In the genomic region with DNA sequence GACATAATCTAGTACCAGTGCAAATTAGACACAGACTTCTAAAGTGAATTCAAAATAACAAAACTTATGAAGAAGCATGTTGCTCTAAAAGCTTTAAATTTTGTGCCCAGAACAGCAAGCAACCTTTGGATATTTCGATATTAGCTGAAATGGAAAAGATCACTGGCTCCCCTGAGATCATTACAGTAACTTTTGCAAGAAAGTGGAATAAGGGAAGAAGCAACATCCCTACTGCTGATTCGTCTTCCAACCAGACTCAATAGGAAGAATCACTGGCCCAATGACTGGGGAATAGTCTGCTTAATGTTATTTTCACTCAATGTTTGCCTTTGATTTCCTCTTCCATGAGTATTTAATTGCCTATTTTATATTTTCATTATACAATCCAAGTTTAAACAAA, we compare ENCODE assay signal across 10 cellular contexts. TPM values are rescaled to one million over a fixed set of nuclear protein-coding genes. Genes with fewer than 3 reads are reported as not detected.
A peak's percentile ranks its signal among the peaks of the same experiment; 100 is the strongest.
DNase-seq lines count a peak whose midpoint lies in the region; ATAC-seq and TF ChIP-seq lines count a peak whose summit lies in the region.
"Had no signal": no experiment of that assay in that cellular context is flagged by ENCODE, and none has a peak within 500 bp of the region (broad histone marks: within the 10 kb centered on the region; RNA-seq: fewer than 3 reads in every experiment).

No MANE protein-coding gene starts in this region.

- no peaks in the 10 kb centered on the region for H3K79me2 ChIP-seq in mesendoderm (ENCODE audit: control insufficient read depth, insufficient read depth, low read length)

- TF ChIP-seq CTCF in astrocyte of the spinal cord (IDR thresholded peaks at IDR 0.05; ENCODE audit: low read depth, low read length) (no peak), type B pancreatic cell (conservative IDR thresholded peaks at IDR 0.05) (no peak)

- H4K8ac ChIP-seq in mesendoderm (ENCODE audit: low read depth, low read length), result no peak overlapping the region

- H2AK5ac ChIP-seq in mesendoderm (ENCODE audit: low read length), result no peak overlapping the region

- no peaks in the 10 kb centered on the region for H3K36me3 ChIP-seq in mesendoderm (ENCODE audit: control insufficient read depth, insufficient read depth, low read length)

- peak overlapping the region; percentile 5 for H3K4me3 ChIP-seq in astrocyte of the spinal cord (ENCODE audit: low read depth, low read length)
- H3K4me3 ChIP-seq in mesendoderm (ENCODE audit: low read length), result no peak overlapping the region

- no peaks in the 10 kb centered on the region for H3K79me1 ChIP-seq in mesendoderm (ENCODE audit: low read length)

- no peak overlapping the region for H2BK120ac ChIP-seq in mesendoderm (ENCODE audit: low read depth, low read length)

- no peak overlapping the region for H4K5ac ChIP-seq in mesendoderm (ENCODE audit: low read length)

- in situ Hi-C loops in astrocyte of the spinal cord (cut with HindIII; ENCODE audit: low sequenced_read_pairs), result loop anchor here (10.0 kb wide), 1 partner anchor 268 kb away; no protein-coding TSS in a partner anchor

- peaks cover 5% of the 10 kb centered on the region for H3K36me3 Mint-ChIP-seq in type B pancreatic cell

- peaks cover 40% of the 10 kb centered on the region for H3K4me1 Mint-ChIP-seq in type B pancreatic cell (ENCODE audit: unreplicated experiment)

- H3K4me2 ChIP-seq in mesendoderm (ENCODE audit: low read length), result no peak overlapping the region

- no peak overlapping the region for H2BK15ac ChIP-seq in mesendoderm (replicated peaks; ENCODE audit: low read depth)

- H3K27ac ChIP-seq in mesendoderm (ENCODE audit: low read depth, low read length), result no peak overlapping the region

- no CpG with 5 or more reads among the region's 2 CpGs for WGBS in mesendoderm (ENCODE audit: extremely low coverage, insufficient coverage, low lambda C conversion rate)

- ATAC-seq in GM21423 (IDR thresholded peaks at IDR 0.05; ENCODE audit: unreplicated experiment), result no peak

- no peaks in the 10 kb centered on the region for H3K9me3 Mint-ChIP-seq in type B pancreatic cell

- no peak overlapping the region for H3K4ac ChIP-seq in mesendoderm (ENCODE audit: low read depth, low read length)

- DNase-seq in LHCN-M2 (ENCODE audit: low read depth) (peak; percentile 44), astrocyte of the spinal cord (ENCODE audit: low read depth, low spot score) (peak; percentile 68), mesendoderm (peak; percentile 4), type B pancreatic cell (ENCODE audit: extremely low spot score, unreplicated experiment) (no peak), NK-92 (lab: John Stamatoyannopoulos, UW; ENCODE audit: unreplicated experiment) (no peak), NCI-H446 (lab: John Stamatoyannopoulos, UW) (no peak)
- DNase-seq: glutamatergic neuron, NCI-H2171, RPMI8226 had no signal

- no peak overlapping the region for H3K18ac ChIP-seq in mesendoderm (ENCODE audit: low read length)

- no peak overlapping the region for H3K23ac ChIP-seq in mesendoderm (ENCODE audit: low read length)

- H3K27ac Mint-ChIP-seq in type B pancreatic cell, result peak overlapping the region; percentile 96

- no peak overlapping the region for H2BK5ac ChIP-seq in mesendoderm (ENCODE audit: low read length)

- peaks cover 15% of the 10 kb centered on the region for H3K27me3 ChIP-seq in mesendoderm (ENCODE audit: insufficient read depth, low read length, poor library complexity)

- peaks cover 3% of the 10 kb centered on the region for H3K27me3 Mint-ChIP-seq in type B pancreatic cell

- no peaks in the 10 kb centered on the region for H3K4me1 ChIP-seq in mesendoderm (ENCODE audit: control insufficient read depth, low read depth, low read length)

- no peak overlapping the region for H3K56ac ChIP-seq in mesendoderm (ENCODE audit: low read length)

- peak overlapping the region; percentile 92 for H3K4me3 Mint-ChIP-seq in type B pancreatic cell

- H3K9ac ChIP-seq in mesendoderm (ENCODE audit: low read length), result no peak overlapping the region

RNA-seq across cellular contexts. Expression of gene SKAP2, which starts 7.9 kb away (rescaled TPM):
- 43.7 and 60.7 TPM in 2 replicates for total RNA-seq in LHCN-M2 (2014; rRNA removed)
- polyA plus RNA-seq in LHCN-M2 (2012), result 12.3 TPM
- polyA plus RNA-seq in mesendoderm (2013, experiment 1 of 2), result 2.9 TPM
- 2.5 TPM for polyA plus RNA-seq in mesendoderm (2013, experiment 2 of 2)
- total RNA-seq in type B pancreatic cell (ENCODE audit: low replicate concordance), result 25.5 and 61.6 TPM in 2 replicates

Comparison
In these comparisons a context has a peak if more than half of its experiments do, and no peak if none do; other contexts are left out.
1. DNase-seq: peak in LHCN-M2 (single experiment), astrocyte of the spinal cord (single experiment) and mesendoderm (single experiment); none in type B pancreatic cell (single experiment), NK-92 (single experiment) and NCI-H446 (0 of 2).